26 cellular contexts compared by ENCODE assay signal in the genomic region with DNA sequence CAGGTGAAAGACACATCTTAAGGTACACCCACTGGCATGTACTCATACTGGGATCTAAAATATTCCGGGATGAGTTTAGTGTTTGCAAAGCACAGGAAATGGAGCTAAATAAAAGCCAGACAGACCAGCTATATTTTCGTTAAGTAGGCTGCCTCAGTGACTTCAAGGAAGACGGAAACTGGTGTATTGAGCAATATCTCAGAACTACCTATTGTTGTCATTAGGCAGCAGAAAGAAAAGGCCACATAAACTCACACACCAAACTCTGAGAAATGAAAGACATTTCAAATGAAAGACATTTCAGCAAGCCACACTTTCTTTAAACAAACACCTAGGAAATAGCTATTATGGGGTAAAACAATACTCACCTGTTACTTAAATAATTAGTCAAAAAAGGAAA.
"Had no signal": no experiment of that assay in that cellular context is flagged by ENCODE, and none has a peak within 500 bp of the region (broad histone marks: within the 10 kb centered on the region; RNA-seq: fewer than 3 reads in every experiment).

No MANE protein-coding gene starts in this region.

- H3K36me3 ChIP-seq: gastrocnemius medialis, left lung, neutrophil, right lobe of liver, stomach, thyroid gland had no signal

- DNase-seq: dorsolateral prefrontal cortex; effector CD4-positive, alpha-beta T cell; foreskin fibroblast; gastrocnemius medialis; head of caudate nucleus; left cardiac atrium; left lung; mesenchymal stem cell; mucosa of descending colon; naive B cell; right lobe of liver; small intestine; stimulated activated CD4-positive, alpha-beta T cell treated with anti-CD3 and anti-CD28 coated beads, Interleukin-12 subunit alpha, Interleukin-12 subunit beta, amount 100 ng/mL, for 4 hours; stimulated activated CD4-positive, alpha-beta T cell treated with anti-CD3 and anti-CD28 coated beads, Interleukin-1b, Interleukin-23, amount 100 ng/mL, for 48 hours; stimulated activated CD4-positive, alpha-beta T cell treated with anti-CD3 and anti-CD28 coated beads, Interleukin-4, amount 100 ng/mL, for 1 hour; stimulated activated naive CD4-positive, alpha-beta T cell treated with Interleukin-2 at 50 U/mL for 16 hours; stomach; thyroid gland had no signal

- H3K4me1 ChIP-seq: gastrocnemius medialis, left lung, parathyroid adenoma, right lobe of liver, stomach, thyroid gland had no signal

- H3K27me3 ChIP-seq: dorsolateral prefrontal cortex, gastrocnemius medialis, left lung, neutrophil, right lobe of liver, stomach, thyroid gland had no signal

- H3K79me2 ChIP-seq: parathyroid adenoma had no signal

- ATAC-seq: esophagus mucosa; gastrocnemius medialis; left cardiac atrium; left lung; mucosa of descending colon; natural killer cell treated with Interleukin-12 subunit alpha and Interleukin-12 subunit beta and Interleukin-15 and Interleukin-18, amount 100 ng/mL, for 72 hours; right lobe of liver; stimulated activated effector memory CD8-positive, alpha-beta T cell treated with anti-CD3 and anti-CD28 coated beads, Interleukin-12 subunit alpha, Interleukin-12 subunit beta, amount 100 ng/mL, for 72 hours had no signal

- H3K4me3 ChIP-seq: dorsolateral prefrontal cortex, gastrocnemius medialis, left lung, mucosa of descending colon, right lobe of liver, stomach, thyroid gland had no signal

- H2AFZ ChIP-seq: parathyroid adenoma had no signal

- FAIRE-seq: colon, islet of Langerhans had no signal

- H3K9me3 ChIP-seq: gastrocnemius medialis, mucosa of descending colon, neutrophil, right lobe of liver, stomach, thyroid gland had no signal

- H3K9ac ChIP-seq: parathyroid adenoma had no signal

- H3K27ac ChIP-seq: epithelial cell of prostate, gastrocnemius medialis, left lung, neutrophil, parathyroid adenoma, right lobe of liver, stomach, thyroid gland had no signal
